Comparison of ENCODE assay signal across 9 cellular contexts in the genomic region with DNA sequence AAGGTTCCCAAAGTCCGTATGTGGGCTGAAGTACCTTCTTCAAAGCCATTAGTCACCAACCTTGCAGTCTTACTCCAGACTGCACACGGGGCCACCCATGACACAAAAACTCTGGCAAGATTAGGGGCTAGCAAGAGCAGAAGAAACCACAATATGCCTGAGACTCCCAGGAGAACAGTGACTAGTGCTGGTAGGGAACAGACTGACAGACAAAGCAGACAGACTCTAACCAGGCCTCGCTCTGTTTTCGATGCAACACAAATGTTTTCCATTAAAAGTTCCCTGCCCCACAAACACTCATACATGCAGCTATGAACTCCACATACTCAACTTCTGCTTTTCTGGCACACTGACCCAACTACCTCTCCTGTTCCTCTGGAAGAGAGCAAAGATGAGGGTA.
DNase-seq lines count a peak whose midpoint lies in the region; ATAC-seq and TF ChIP-seq lines count a peak whose summit lies in the region.
"Had no signal": no experiment of that assay in that cellular context is flagged by ENCODE, and none has a peak within 500 bp of the region (broad histone marks: within the 10 kb centered on the region; RNA-seq: fewer than 3 reads in every experiment).

No MANE protein-coding gene starts in this region.

- peaks cover 3% of the 10 kb centered on the region for H3K36me3 Mint-ChIP-seq in T-helper 17 cell (ENCODE audit: low read depth)

- H3K4me1 ChIP-seq in Peyer's patch (no peaks in the 10 kb centered on the region), psoas muscle (peaks cover 7% of the 10 kb centered on the region)

- H3K4me3 Mint-ChIP-seq in T-helper 17 cell, result no peak overlapping the region

- no peak for TF ChIP-seq CTCF in Peyer's patch (IDR thresholded peaks at IDR 0.05)
- no peak for TF ChIP-seq CTCF in fibroblast of pulmonary artery (IDR thresholded peaks at IDR 0.05; ENCODE audit: low read length, missing control alignments)
- TF ChIP-seq CTCF in psoas muscle (IDR thresholded peaks at IDR 0.05), result no peak

- H3K36me3 ChIP-seq in Peyer's patch, result peaks cover 0 to 17% (median 0%) of the 10 kb centered on the region in 3 donors
- peaks cover 2 to 29% of the 10 kb centered on the region in 2 donors for H3K36me3 ChIP-seq in psoas muscle (ENCODE audit: insufficient read depth in 1 of 2, low read depth in 1 of 2)

- intact Hi-C loops in psoas muscle (cut with DNase I), result no loop called here

- H3K27ac Mint-ChIP-seq in T-helper 17 cell, result no peak overlapping the region

- DNase-seq in GM04503 (ENCODE audit: low read depth) (peak; percentile 45), Peyer's patch (no peak), fibroblast of pulmonary artery (ENCODE audit: low read depth) (peak; percentile 61), psoas muscle (peak in 1 of 2 donors; percentile 36), inferior parietal cortex (ENCODE audit: extremely low spot score) (no peak), T-helper 17 cell (no peak)
- DNase-seq in activated CD4-positive, CD25-positive, alpha-beta regulatory T cell (lab: John Stamatoyannopoulos, UW), result no peak
- DNase-seq: SHP77 treated with DMSO at 0.1 percent for 48 hours had no signal

- 64 to 82% (median 78%) methylated on average over 4 of the region's 4 CpGs for WGBS in psoas muscle, 3 donors

- H3K27me3 ChIP-seq in Peyer's patch (no peaks in the 10 kb centered on the region), psoas muscle (ENCODE audit: insufficient read depth in 3 of 3, low read length in 2 of 3) (no peaks in the 10 kb centered on the region)

- no peak for TF ChIP-seq POLR2A in Peyer's patch (IDR thresholded peaks at IDR 0.05)

- no peak overlapping the region for H3K4me3 ChIP-seq in Peyer's patch
- no peak overlapping the region for H3K4me3 ChIP-seq in fibroblast of pulmonary artery (replicated peaks; ENCODE audit: low read depth, low read length)
- no peak overlapping the region for H3K4me3 ChIP-seq in psoas muscle

- H3K27me3 Mint-ChIP-seq in T-helper 17 cell, result no peaks in the 10 kb centered on the region

- ATAC-seq in psoas muscle (peak in 3 of 4 donors; percentile 26 to 61 (median 49)), T-helper 17 cell (no peak), HG03280 (IDR thresholded peaks at IDR 0.05; ENCODE audit: unreplicated experiment) (no peak)

- H3K9me3 ChIP-seq in Peyer's patch, result no peaks in the 10 kb centered on the region
- H3K9me3 ChIP-seq in psoas muscle, result no peaks in the 10 kb centered on the region
- no peaks in the 10 kb centered on the region for H3K9me3 ChIP-seq in T-helper 17 cell (ENCODE audit: control insufficient read depth, low read length, poor library complexity, severe bottlenecking)

- H3K4me1 Mint-ChIP-seq in T-helper 17 cell, result peaks cover 3% of the 10 kb centered on the region

- H3K27ac ChIP-seq in Peyer's patch (peak overlapping the region in 3 of 4 donors; percentile 28 to 51 (median 36)), psoas muscle (no peak overlapping the region)

Comparison
In these comparisons a context has a peak if more than half of its experiments do, and no peak if none do; other contexts are left out.
1. DNase-seq: peak in GM04503 (single experiment) and fibroblast of pulmonary artery (single experiment); none in Peyer's patch (0 of 3), inferior parietal cortex (single experiment), T-helper 17 cell (0 of 3) and activated CD4-positive, CD25-positive, alpha-beta regulatory T cell (0 of 4).
2. ATAC-seq: peak in psoas muscle (3 of 4); none in T-helper 17 cell (single experiment) and HG03280 (single experiment).